In the genomic region with DNA sequence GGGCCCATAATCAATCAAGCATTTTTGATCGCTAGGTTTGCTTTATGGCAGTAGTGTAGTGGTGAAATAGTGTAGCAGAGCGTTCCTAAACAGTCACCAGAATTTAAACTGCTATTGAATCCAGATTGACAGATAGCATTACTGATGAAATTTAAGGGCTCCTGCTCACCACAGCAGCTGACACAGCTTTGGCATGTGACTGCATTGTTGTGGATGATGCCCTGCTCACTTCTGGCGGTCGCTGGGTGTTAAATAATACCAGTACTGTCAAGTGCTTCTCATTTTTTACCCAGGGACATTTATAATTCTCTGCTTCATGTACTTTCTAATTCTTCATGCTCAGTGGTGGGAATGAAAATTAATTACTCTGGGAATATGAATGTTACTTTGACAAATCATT, we compare ENCODE assay signal across 19 cellular contexts.
"Had no signal": no experiment of that assay in that cellular context is flagged by ENCODE, and none has a peak within 500 bp of the region (broad histone marks: within the 10 kb centered on the region; RNA-seq: fewer than 3 reads in every experiment).

No MANE protein-coding gene starts in this region.

- H3K27me3 ChIP-seq: neural progenitor cell, right atrium auricular region, stomach, testis, tibial artery had no signal

- H3K4me1 ChIP-seq: lower lobe of right lung, parathyroid adenoma, right atrium auricular region, stomach, testis, tibial artery had no signal

- H3K36me3 ChIP-seq: lower lobe of right lung, neural progenitor cell, right atrium auricular region, stomach, tibial artery had no signal

- H3K79me2 ChIP-seq: parathyroid adenoma had no signal

- H2AFZ ChIP-seq: neural progenitor cell, parathyroid adenoma had no signal

- H3K9me3 ChIP-seq: lower lobe of right lung, right atrium auricular region, stomach, testis, tibial artery had no signal

- H3K27ac ChIP-seq: coronary artery, lower lobe of right lung, neural progenitor cell, parathyroid adenoma, right atrium auricular region, stomach, testis, tibial artery had no signal

- DNase-seq: dermis blood vessel endothelial cell; effector memory CD4-positive, alpha-beta T cell; erythroblast; left ventricle myocardium superior; lower lobe of right lung; naive B cell; stimulated activated CD4-positive, alpha-beta T cell treated with anti-CD3 and anti-CD28 coated beads, Interleukin-2, amount 100 ng/mL, for 24 hours; stimulated activated CD4-positive, alpha-beta T cell treated with anti-CD3 and anti-CD28 coated beads, Interleukin-4, amount 100 ng/mL, for 24 hours; stimulated activated naive CD4-positive, alpha-beta T cell treated with Interleukin-2 at 50 U/mL for 16 hours; stomach; testis; tibial artery had no signal

- H3K9ac ChIP-seq: neural progenitor cell, parathyroid adenoma had no signal

- ATAC-seq: left ventricle myocardium superior; lower lobe of right lung; natural killer cell treated with Interleukin-12 subunit alpha and Interleukin-12 subunit beta and Interleukin-15 and Interleukin-18, amount 100 ng/mL, for 72 hours; sciatic nerve; stimulated activated effector memory CD8-positive, alpha-beta T cell treated with anti-CD3 and anti-CD28 coated beads, Interleukin-12 subunit alpha, Interleukin-12 subunit beta, amount 100 ng/mL, for 72 hours had no signal

- H3K4me3 ChIP-seq: coronary artery, lower lobe of right lung, neural progenitor cell, right atrium auricular region, stomach, testis, tibial artery had no signal

- H3K4me2 ChIP-seq: neural progenitor cell had no signal
